1 cellular context compared by ENCODE assay signal in the genomic region with DNA sequence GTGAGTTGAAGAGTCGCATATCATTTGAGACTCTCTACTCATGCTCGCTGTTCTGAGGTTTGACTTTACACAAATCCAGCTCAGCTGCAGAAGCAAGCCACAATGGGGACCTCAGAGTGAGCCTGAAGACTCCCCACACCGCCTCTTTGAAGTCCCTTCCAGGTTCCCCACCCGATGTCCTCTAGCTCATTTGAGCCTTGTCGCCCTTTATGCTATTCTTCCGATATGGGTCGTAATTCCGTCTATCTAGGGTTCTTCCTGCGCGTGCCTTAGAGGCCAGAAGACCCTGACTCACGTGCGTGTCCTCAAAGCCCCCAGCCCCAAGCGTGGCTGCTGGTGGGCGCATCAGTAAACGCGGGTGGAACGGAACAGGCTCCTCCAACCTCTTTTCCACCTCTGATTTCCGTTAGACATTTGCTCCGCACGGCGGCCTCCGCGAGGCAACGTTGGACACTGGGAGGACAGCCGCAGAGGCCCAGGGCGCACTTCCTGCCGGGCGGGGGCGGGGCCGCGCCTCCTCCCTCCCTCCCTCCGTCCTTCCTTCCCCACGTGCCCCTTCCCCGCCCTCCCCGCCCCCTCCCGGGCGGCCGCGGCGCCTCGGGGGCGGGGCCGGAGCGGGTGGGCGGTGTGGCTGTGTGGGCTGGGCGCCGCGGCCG.
TF ChIP-seq lines count a peak whose summit lies in the region.

A gene with protein sequence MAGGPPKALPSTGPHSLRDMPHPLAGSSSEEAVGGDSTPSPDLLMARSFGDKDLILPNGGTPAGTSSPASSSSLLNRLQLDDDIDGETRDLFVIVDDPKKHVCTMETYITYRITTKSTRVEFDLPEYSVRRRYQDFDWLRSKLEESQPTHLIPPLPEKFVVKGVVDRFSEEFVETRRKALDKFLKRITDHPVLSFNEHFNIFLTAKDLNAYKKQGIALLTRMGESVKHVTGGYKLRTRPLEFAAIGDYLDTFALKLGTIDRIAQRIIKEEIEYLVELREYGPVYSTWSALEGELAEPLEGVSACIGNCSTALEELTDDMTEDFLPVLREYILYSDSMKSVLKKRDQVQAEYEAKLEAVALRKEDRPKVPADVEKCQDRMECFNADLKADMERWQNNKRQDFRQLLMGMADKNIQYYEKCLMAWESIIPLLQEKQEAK (plus strand): TSS at position 650 of the 656 bp plus-strand sequence. CDS start 242 bp downstream, outside the sequence.

TF ChIP-seq in SK-N-SH, 30 proteins besides CTCF, POLR2A, EP300 and RAD21 (continued from another document):
- TF ChIP-seq REST (IDR thresholded peaks at IDR 0.05; ENCODE audit: low read depth, low read length) (0 out of 2 replicates have a peak, but pooled peaks have one; percentile 17), FOSL2 (IDR thresholded peaks at IDR 0.05; ENCODE audit: borderline replicate concordance, low read depth) (no peak), CHD2 (IDR thresholded peaks at IDR 0.05; ENCODE audit: low read length, partially characterized antibody) (peak; percentile 52), USF2 (IDR thresholded peaks at IDR 0.05; ENCODE audit: borderline replicate concordance, low read depth, low read length) (peak; percentile 37), SIN3A (IDR thresholded peaks at IDR 0.05; ENCODE audit: borderline replicate concordance, low read depth, low read length) (peak; percentile 70; the same call in 1 of the 2 replicates), RCOR1 (IDR thresholded peaks at IDR 0.05; ENCODE audit: low read length) (no peak), MAX (IDR thresholded peaks at IDR 0.05; ENCODE audit: low read depth) (peak; percentile 93; the same call in 1 of the 2 replicates)
